12 cellular contexts compared by ENCODE assay signal in genomic region chr10:1360011-1360580, GRCh38.
DNase-seq lines count a peak whose midpoint lies in the region; ATAC-seq and TF ChIP-seq lines count a peak whose summit lies in the region.
"Had no signal": no experiment of that assay in that cellular context is flagged by ENCODE, and none has a peak within 500 bp of the region (broad histone marks: within the 10 kb centered on the region; RNA-seq: fewer than 3 reads in every experiment).

No MANE protein-coding gene starts in this region.

- no peaks in the 10 kb centered on the region for H3K36me3 ChIP-seq in Caco-2 (ENCODE audit: control insufficient read depth, insufficient read depth, low read length)

- H3K4me1 ChIP-seq in Caco-2: peaks cover 33% of the 10 kb centered on the region

- H3K4me1 Mint-ChIP-seq in Caco-2 (ENCODE audit: low read depth, unreplicated experiment): peaks cover 29% of the 10 kb centered on the region
- H3K4me1 Mint-ChIP-seq in brain: peaks cover 25% of the 10 kb centered on the region
- H3K4me1 Mint-ChIP-seq in nephron: peaks cover 19% of the 10 kb centered on the region

- no TSS peak for BruUV-seq in Caco-2 (replicated peaks; lab: Mats Ljungman, UMichigan)

- H3K4me3 Mint-ChIP-seq in Caco-2 (ENCODE audit: unreplicated experiment) (no peak overlapping the region), brain (peak overlapping the region in 1 of 5 experiments; percentile 58), nephron (peak overlapping the region; percentile 26 to 63 (median 46))
- H3K4me3 Mint-ChIP-seq: effector memory CD8-positive, alpha-beta T cell had no signal

- no peaks in the 10 kb centered on the region for H3K9me3 ChIP-seq in Caco-2

- peaks cover under 1% of the 10 kb centered on the region for H3K27me3 Mint-ChIP-seq in Caco-2 (ENCODE audit: insufficient read depth, unreplicated experiment)
- H3K27me3 Mint-ChIP-seq in brain: peaks cover 9% of the 10 kb centered on the region
- peaks cover 16% of the 10 kb centered on the region for H3K27me3 Mint-ChIP-seq in nephron (ENCODE audit: low read depth)

- no peak overlapping the region for H3K4me3 ChIP-seq in Caco-2 (ENCODE audit: low read depth, low read length)

- H3K9me3 Mint-ChIP-seq in Caco-2 (ENCODE audit: unreplicated experiment) (no peaks in the 10 kb centered on the region), brain (no peaks in the 10 kb centered on the region), nephron (no peaks in the 10 kb centered on the region)
- H3K9me3 Mint-ChIP-seq: effector memory CD8-positive, alpha-beta T cell had no signal

- TF ChIP-seq CTCF in Caco-2 (IDR thresholded peaks at IDR 0.05; ENCODE audit: insufficient read depth in 1 of 2, low read depth in 1 of 2, low read length in 1 of 2, severe bottlenecking in 1 of 2, unreplicated experiment in 1 of 2) (peak in 1 of 2 experiments; percentile 51), brain (conservative IDR thresholded peaks at IDR 0.05) (peak in 1 of 2 experiments; percentile 47), nephron (IDR thresholded peaks at IDR 0.05; ENCODE audit: unreplicated experiment in 3 of 3) (peak in 2 of 3 experiments; percentile 19 to 50)

- ATAC-seq in GM21737 (IDR thresholded peaks at IDR 0.05; ENCODE audit: unreplicated experiment): no peak
- no peak for ATAC-seq in HG03342 (IDR thresholded peaks at IDR 0.05; ENCODE audit: unreplicated experiment)

- POLR2A ChIA-PET in Caco-2 (lab: Charles Lee): no interaction called here
- POLR2A ChIA-PET in HEK293T (lab: Yijun Ruan, JAX): no interaction called here

- intact Hi-C loops in Caco-2 (cut with micrococcal nuclease; ENCODE audit: unreplicated experiment): no loop called here

- H3K27ac Mint-ChIP-seq in Caco-2 (ENCODE audit: unreplicated experiment) (peak overlapping the region; percentile 60), brain (peak overlapping the region in 3 of 5 experiments; percentile 32 to 80 (median 62)), nephron (peak overlapping the region; percentile 86 to 87 (median 86))
- H3K27ac Mint-ChIP-seq: effector memory CD8-positive, alpha-beta T cell had no signal

- CTCF ChIA-PET in Caco-2 (lab: Charles Lee): interaction anchor here (0.7 to 1.1 kb wide), 2 partner anchors 9 to 27 kb away, joined by 6 to 7 read pairs; no protein-coding TSS in a partner anchor
- CTCF ChIA-PET in HEK293T (lab: Yijun Ruan, JAX): interaction anchor here (1.0 to 2.8 kb wide), 2 partner anchors 9 to 13 kb away, joined by 3 to 14 read pairs; no protein-coding TSS in a partner anchor

- DNase-seq in Caco-2 (no peak), HEK293T (ENCODE audit: extremely low spot score) (peak; percentile 61), NCI-H524 treated with DMSO at 0.1 percent for 48 hours (lab: John Stamatoyannopoulos, UW) (no peak)
- no peak for DNase-seq in activated naive CD4-positive, alpha-beta T cell (lab: John Stamatoyannopoulos, UW)
- DNase-seq: amniotic stem cell; effector memory CD8-positive, alpha-beta T cell; midbrain; NCI-H1930 had no signal

- no peaks in the 10 kb centered on the region for H3K27me3 ChIP-seq in Caco-2 (replicated peaks; ENCODE audit: control insufficient read depth, insufficient read depth, low read length)

- H3K36me3 Mint-ChIP-seq in Caco-2 (ENCODE audit: insufficient read depth, unreplicated experiment): no peaks in the 10 kb centered on the region
- H3K36me3 Mint-ChIP-seq in brain: no peaks in the 10 kb centered on the region
- no peaks in the 10 kb centered on the region for H3K36me3 Mint-ChIP-seq in nephron (ENCODE audit: low read depth)

TF ChIP-seq in HEK293T, 16 proteins besides CTCF, POLR2A, EP300 and RAD21:
- TF ChIP-seq LEF1 (IDR thresholded peaks at IDR 0.05; ENCODE audit: borderline replicate concordance) (no peak), FOXK2 (IDR thresholded peaks at IDR 0.05) (no peak), ELF4 (IDR thresholded peaks at IDR 0.05) (no peak), SP1 (IDR thresholded peaks at IDR 0.05) (no peak), FOXM1 (IDR thresholded peaks at IDR 0.05; ENCODE audit: borderline replicate concordance) (no peak), CTBP1 (IDR thresholded peaks at IDR 0.05; ENCODE audit: borderline replicate concordance) (no peak), ZNF384 (IDR thresholded peaks at IDR 0.05) (no peak), TARDBP (IDR thresholded peaks at IDR 0.05) (no peak), SUZ12 (IDR thresholded peaks at IDR 0.05) (no peak)
TF ChIP-seq in HEK293T: peak in this region for 0.
